Comparison of ENCODE assay signal across 14 cellular contexts in genomic region chr3:8307545-8308110, GRCh38.
"Had no signal": no experiment of that assay in that cellular context is flagged by ENCODE, and none has a peak within 500 bp of the region (broad histone marks: within the 10 kb centered on the region; RNA-seq: fewer than 3 reads in every experiment).

No MANE protein-coding gene starts in this region.

- H3K36me3 Mint-ChIP-seq: activated naive CD8-positive, alpha-beta T cell treated with anti-CD3 and anti-CD28 coated beads, Interleukin-2, amount 10 ng/mL, durations not matched to agents 7 days and 5 days had no signal

- ATAC-seq: activated CD8-positive, alpha-beta memory T cell treated with anti-CD3 and anti-CD28 coated beads, Interleukin-2, amount 10 ng/mL, durations not matched to agents 7 days and 5 days; right lobe of liver had no signal

- H3K27me3 Mint-ChIP-seq: activated CD8-positive, alpha-beta memory T cell treated with anti-CD3 and anti-CD28 coated beads, Interleukin-2, amount 10 ng/mL, durations not matched to agents 7 days and 5 days; activated naive CD8-positive, alpha-beta T cell treated with anti-CD3 and anti-CD28 coated beads, Interleukin-2, amount 10 ng/mL, durations not matched to agents 7 days and 5 days; activated T-cell treated with anti-CD3 and anti-CD28 coated beads, Interleukin-2, amount 50 U/mL, for 24 hours had no signal

- H3K27ac Mint-ChIP-seq: activated CD8-positive, alpha-beta memory T cell treated with anti-CD3 and anti-CD28 coated beads, Interleukin-2, amount 10 ng/mL, durations not matched to agents 7 days and 5 days; activated naive CD8-positive, alpha-beta T cell treated with anti-CD3 and anti-CD28 coated beads, Interleukin-2, amount 10 ng/mL, durations not matched to agents 7 days and 5 days; activated T-cell treated with anti-CD3 and anti-CD28 coated beads, Interleukin-2, amount 50 U/mL, for 24 hours; endodermal cell had no signal

- H3K4me1 Mint-ChIP-seq: activated CD8-positive, alpha-beta memory T cell treated with anti-CD3 and anti-CD28 coated beads, Interleukin-2, amount 10 ng/mL, durations not matched to agents 7 days and 5 days; activated naive CD8-positive, alpha-beta T cell treated with anti-CD3 and anti-CD28 coated beads, Interleukin-2, amount 10 ng/mL, durations not matched to agents 7 days and 5 days had no signal

- H3K9me3 ChIP-seq: neutrophil, right lobe of liver had no signal

- H3K4me3 Mint-ChIP-seq: activated CD8-positive, alpha-beta memory T cell treated with anti-CD3 and anti-CD28 coated beads, Interleukin-2, amount 10 ng/mL, durations not matched to agents 7 days and 5 days; activated naive CD8-positive, alpha-beta T cell treated with anti-CD3 and anti-CD28 coated beads, Interleukin-2, amount 10 ng/mL, durations not matched to agents 7 days and 5 days; activated T-cell treated with anti-CD3 and anti-CD28 coated beads, Interleukin-2, amount 50 U/mL, for 24 hours; endodermal cell had no signal

- H3K9me3 Mint-ChIP-seq: activated T-cell treated with anti-CD3 and anti-CD28 coated beads, Interleukin-2, amount 50 U/mL, for 24 hours had no signal

- DNase-seq: activated CD4-positive, alpha-beta T cell treated with anti-CD3 and anti-CD28 coated beads, Interleukin-2, amount 50 U/mL, for 48 hours; activated CD4-positive, CD25-positive, alpha-beta regulatory T cell treated with anti-CD3 and anti-CD28 coated beads, Interleukin-2, amount 50 U/mL, for 72 hours; activated CD8-positive, alpha-beta memory T cell treated with anti-CD3 and anti-CD28 coated beads, Interleukin-2, amount 10 ng/mL, durations not matched to agents 7 days and 5 days; activated effector memory CD4-positive, alpha-beta T cell treated with Interleukin-2 at 50 U/mL for 16 hours; activated naive CD8-positive, alpha-beta T cell treated with anti-CD3 and anti-CD28 coated beads, Interleukin-2, amount 10 ng/mL, durations not matched to agents 7 days and 5 days; activated T-cell treated with anti-CD3 and anti-CD28 coated beads, Interleukin-2, amount 50 U/mL, for 24 hours; endodermal cell; kidney glomerular epithelial cell; midbrain; right lobe of liver; spleen; stimulated activated CD4-positive, alpha-beta T cell treated with anti-CD3 and anti-CD28 coated beads, Interleukin-1b, Interleukin-23, amount 100 ng/mL, for 48 hours; trophoblast cell had no signal
